ENCODE assay signal across 37 cellular contexts in the genomic region with DNA sequence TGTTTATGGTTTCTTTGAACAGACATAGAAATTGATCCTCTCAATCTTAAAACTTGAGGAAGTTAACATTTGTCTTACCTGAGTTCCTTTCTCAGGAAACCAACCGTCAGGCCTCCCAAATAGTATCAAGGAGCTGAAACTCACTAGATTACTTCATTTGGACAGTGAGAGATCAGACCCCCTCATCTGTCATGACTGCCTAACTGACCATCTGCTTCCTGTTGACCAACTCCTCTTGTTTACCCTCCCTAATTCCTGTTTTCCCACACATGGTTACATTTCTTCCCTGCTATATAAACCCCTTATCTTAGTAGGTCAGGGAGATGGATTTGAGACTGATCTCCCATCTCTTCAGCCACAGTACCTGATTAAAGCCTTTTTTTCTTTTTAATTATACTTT. TPM values are rescaled to one million over a fixed set of nuclear protein-coding genes. Genes with fewer than 3 reads are reported as not detected.
"Had no signal": no experiment of that assay in that cellular context is flagged by ENCODE, and none has a peak within 500 bp of the region (broad histone marks: within the 10 kb centered on the region; RNA-seq: fewer than 3 reads in every experiment).

No MANE protein-coding gene starts in this region.

- DNase-seq: activated CD4-positive, alpha-beta memory T cell treated with anti-CD3 and anti-CD28 coated beads, Interleukin-2, amount 10 ng/mL, durations not matched to agents 7 days and 5 days; activated CD4-positive, alpha-beta T cell treated with anti-CD3 and anti-CD28 coated beads for 1 hour; activated CD4-positive, alpha-beta T cell treated with anti-CD3 and anti-CD28 coated beads for 4 hours; activated CD4-positive, alpha-beta T cell treated with anti-CD3 and anti-CD28 coated beads, Interleukin-2, amount 10 ng/mL, durations not matched to agents 7 days and 5 days; activated CD4-positive, alpha-beta T cell treated with anti-CD3 and anti-CD28 coated beads, Interleukin-2, amount 50 U/mL, for 4 hours; activated CD8-positive, alpha-beta memory T cell treated with anti-CD3 and anti-CD28 coated beads, Interleukin-2, amount 50 U/mL, for 48 hours; activated gamma-delta T cell; activated naive CD4-positive, alpha-beta T cell; activated naive CD4-positive, alpha-beta T cell treated with anti-CD3 and anti-CD28 coated beads, Interleukin-2, amount 10 ng/mL, durations not matched to agents 7 days and 5 days; activated naive CD8-positive, alpha-beta T cell treated with anti-CD3 and anti-CD28 coated beads, Interleukin-2, amount 10 ng/mL, durations not matched to agents 7 days and 5 days; activated T-cell treated with anti-CD3 and anti-CD28 coated beads for 4 hours; activated T-cell treated with anti-CD3 and anti-CD28 coated beads, Interleukin-2, amount 50 U/mL, for 24 hours; activated T-cell treated with anti-CD3 and anti-CD28 coated beads, Interleukin-2, amount 50 U/mL, for 72 hours; amniotic stem cell; anterior cingulate cortex; brain microvascular endothelial cell; dorsolateral prefrontal cortex; effector memory CD4-positive, alpha-beta T cell; endodermal cell; esophagus squamous epithelium; foreskin melanocyte; head of caudate nucleus; T-helper 1 cell; T-helper 17 cell; T1000 had no signal

- H3K9me3 ChIP-seq: esophagus squamous epithelium had no signal

- H3K36me3 Mint-ChIP-seq: activated naive CD4-positive, alpha-beta T cell treated with anti-CD3 and anti-CD28 coated beads, Interleukin-2, amount 10 ng/mL, durations not matched to agents 7 days and 5 days; activated naive CD4-positive, alpha-beta T cell treated with anti-CD3 and anti-CD28 coated beads, Interleukin-2, amount 50 U/mL, for 72 hours; activated naive CD8-positive, alpha-beta T cell treated with anti-CD3 and anti-CD28 coated beads, Interleukin-2, amount 10 ng/mL, durations not matched to agents 7 days and 5 days; WTC11 had no signal

- H3K9me3 Mint-ChIP-seq: activated CD4-positive, alpha-beta T cell treated with anti-CD3 and anti-CD28 coated beads, Interleukin-2, amount 10 ng/mL, durations not matched to agents 7 days and 5 days; activated naive CD4-positive, alpha-beta T cell treated with anti-CD3 and anti-CD28 coated beads, Interleukin-2, amount 10 ng/mL, durations not matched to agents 7 days and 5 days; activated naive CD8-positive, alpha-beta T cell treated with anti-CD3 and anti-CD28 coated beads, Interleukin-2, amount 10 ng/mL, durations not matched to agents 7 days and 5 days; activated T-cell treated with anti-CD3 and anti-CD28 coated beads, Interleukin-2, amount 50 U/mL, for 24 hours; central memory CD8-positive, alpha-beta T cell; dendritic cell treated with granulocyte-macrophage colony-stimulating factor and Interleukin-4, amounts not matched to agents 40 ng/mL and 50 ng/mL, for 4 days; T-helper 2 cell treated with Interferon-gamma antibody and Interleukin-4, amounts not matched to agents 5 μg/mL and 100 μg/mL, for 36 hours had no signal

- H3K27me3 ChIP-seq: brain microvascular endothelial cell, dorsolateral prefrontal cortex, esophagus squamous epithelium had no signal

- ATAC-seq: activated naive CD4-positive, alpha-beta T cell treated with anti-CD3 and anti-CD28 coated beads, Interleukin-2, amount 50 U/mL, for 72 hours; activated T-cell treated with anti-CD3 and anti-CD28 coated beads, Interleukin-2, amount 50 U/mL, for 72 hours; T-helper 17 cell; WTC11 had no signal

- H3K4me3 Mint-ChIP-seq: activated CD4-positive, alpha-beta memory T cell treated with anti-CD3 and anti-CD28 coated beads, Interleukin-2, amount 10 ng/mL, durations not matched to agents 7 days and 5 days; activated CD4-positive, alpha-beta T cell treated with anti-CD3 and anti-CD28 coated beads, Interleukin-2, amount 10 ng/mL, durations not matched to agents 7 days and 5 days; activated naive CD4-positive, alpha-beta T cell treated with anti-CD3 and anti-CD28 coated beads, Interleukin-2, amount 10 ng/mL, durations not matched to agents 7 days and 5 days; activated naive CD8-positive, alpha-beta T cell treated with anti-CD3 and anti-CD28 coated beads, Interleukin-2, amount 10 ng/mL, durations not matched to agents 7 days and 5 days; activated T-cell treated with anti-CD3 and anti-CD28 coated beads, Interleukin-2, amount 50 U/mL, for 24 hours; activated T-cell treated with anti-CD3 and anti-CD28 coated beads, Interleukin-2, amount 50 U/mL, for 72 hours; central memory CD8-positive, alpha-beta T cell; dendritic cell treated with granulocyte-macrophage colony-stimulating factor and Interleukin-4, amounts not matched to agents 40 ng/mL and 50 ng/mL, for 4 days; endodermal cell; T-helper 17 cell; T-helper 2 cell treated with Interferon-gamma antibody and Interleukin-4, amounts not matched to agents 5 μg/mL and 100 μg/mL, for 36 hours; WTC11 had no signal

- H3K27ac ChIP-seq: brain microvascular endothelial cell, coronary artery, dorsolateral prefrontal cortex, epithelial cell of prostate, esophagus squamous epithelium had no signal

- H3K4me3 ChIP-seq: coronary artery, dorsolateral prefrontal cortex, esophagus squamous epithelium had no signal

- H3K4me1 ChIP-seq: esophagus squamous epithelium had no signal

- H3K4me1 Mint-ChIP-seq: activated CD4-positive, alpha-beta memory T cell treated with anti-CD3 and anti-CD28 coated beads, Interleukin-2, amount 10 ng/mL, durations not matched to agents 7 days and 5 days; activated CD4-positive, alpha-beta T cell treated with anti-CD3 and anti-CD28 coated beads, Interleukin-2, amount 10 ng/mL, durations not matched to agents 7 days and 5 days; activated naive CD4-positive, alpha-beta T cell treated with anti-CD3 and anti-CD28 coated beads, Interleukin-2, amount 10 ng/mL, durations not matched to agents 7 days and 5 days; activated naive CD8-positive, alpha-beta T cell treated with anti-CD3 and anti-CD28 coated beads, Interleukin-2, amount 10 ng/mL, durations not matched to agents 7 days and 5 days; central memory CD8-positive, alpha-beta T cell; T-helper 17 cell had no signal

- H3K27ac Mint-ChIP-seq: activated CD4-positive, alpha-beta memory T cell treated with anti-CD3 and anti-CD28 coated beads, Interleukin-2, amount 10 ng/mL, durations not matched to agents 7 days and 5 days; activated CD4-positive, alpha-beta T cell treated with anti-CD3 and anti-CD28 coated beads, Interleukin-2, amount 10 ng/mL, durations not matched to agents 7 days and 5 days; activated naive CD4-positive, alpha-beta T cell treated with anti-CD3 and anti-CD28 coated beads, Interleukin-2, amount 10 ng/mL, durations not matched to agents 7 days and 5 days; activated naive CD4-positive, alpha-beta T cell treated with anti-CD3 and anti-CD28 coated beads, Interleukin-2, amount 50 U/mL, for 72 hours; activated naive CD8-positive, alpha-beta T cell treated with anti-CD3 and anti-CD28 coated beads, Interleukin-2, amount 10 ng/mL, durations not matched to agents 7 days and 5 days; activated T-cell treated with anti-CD3 and anti-CD28 coated beads, Interleukin-2, amount 50 U/mL, for 24 hours; activated T-cell treated with anti-CD3 and anti-CD28 coated beads, Interleukin-2, amount 50 U/mL, for 72 hours; dendritic cell treated with granulocyte-macrophage colony-stimulating factor and Interleukin-4, amounts not matched to agents 40 ng/mL and 50 ng/mL, for 4 days; endodermal cell; T-helper 17 cell; T-helper 2 cell treated with Interferon-gamma antibody and Interleukin-4, amounts not matched to agents 5 μg/mL and 100 μg/mL, for 36 hours; WTC11 had no signal

- H3K27me3 Mint-ChIP-seq: activated CD4-positive, alpha-beta T cell treated with anti-CD3 and anti-CD28 coated beads, Interleukin-2, amount 10 ng/mL, durations not matched to agents 7 days and 5 days; activated naive CD4-positive, alpha-beta T cell treated with anti-CD3 and anti-CD28 coated beads, Interleukin-2, amount 10 ng/mL, durations not matched to agents 7 days and 5 days; activated T-cell treated with anti-CD3 and anti-CD28 coated beads, Interleukin-2, amount 50 U/mL, for 24 hours; dendritic cell treated with granulocyte-macrophage colony-stimulating factor and Interleukin-4, amounts not matched to agents 40 ng/mL and 50 ng/mL, for 4 days; T-helper 17 cell had no signal

- H3K36me3 ChIP-seq: brain microvascular endothelial cell, esophagus squamous epithelium had no signal

- FAIRE-seq: astrocyte, bronchial epithelial cell had no signal

RNA-seq across cellular contexts. Expression of a gene that starts 46.2 kb away (rescaled TPM):
- total RNA-seq: activated naive CD8-positive, alpha-beta T cell treated with anti-CD3 and anti-CD28 coated beads, Interleukin-2, amount 10 ng/mL, durations not matched to agents 7 days and 5 days; cardiac septum; fibroblast of lung; fibroblast of villous mesenchyme; T-helper 17 cell had no signal
